19 cellular contexts compared by ENCODE assay signal in the genomic region with DNA sequence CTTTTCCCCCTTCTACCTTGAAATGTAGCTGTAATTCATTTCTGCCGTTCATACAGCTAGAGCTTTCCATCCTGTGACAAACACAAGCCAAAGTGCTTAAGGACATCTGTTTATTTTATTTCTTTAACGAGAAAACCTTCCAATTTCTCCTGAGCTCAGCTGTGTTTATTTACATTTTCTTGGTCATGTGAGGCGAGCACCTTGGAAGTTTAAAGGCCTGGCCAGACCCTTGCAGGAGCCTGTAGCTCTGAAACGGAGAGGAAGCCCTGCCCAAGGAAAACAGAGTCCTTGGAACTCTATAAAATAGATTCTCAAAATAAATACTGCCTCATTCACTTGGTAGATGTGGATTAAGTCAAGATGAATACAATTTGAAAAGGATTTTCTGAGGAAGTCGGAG.
DNase-seq lines count a peak whose midpoint lies in the region; ATAC-seq and TF ChIP-seq lines count a peak whose summit lies in the region.
"Had no signal": no experiment of that assay in that cellular context is flagged by ENCODE, and none has a peak within 500 bp of the region (broad histone marks: within the 10 kb centered on the region; RNA-seq: fewer than 3 reads in every experiment).

No MANE protein-coding gene starts in this region.

- peaks cover 18% of the 10 kb centered on the region for H3K4me1 ChIP-seq in left ventricle myocardium inferior
- peaks cover 17 to 27% (median 24%) of the 10 kb centered on the region in 4 donors for H3K4me1 ChIP-seq in esophagus muscularis mucosa
- peaks cover 8% of the 10 kb centered on the region for H3K4me1 ChIP-seq in rectal smooth muscle tissue (ENCODE audit: control insufficient read depth, insufficient read depth, low read length)

- TF ChIP-seq CTCF in left ventricle myocardium inferior (IDR thresholded peaks at IDR 0.05; ENCODE audit: borderline replicate concordance) (no peak), esophagus muscularis mucosa (IDR thresholded peaks at IDR 0.05) (no peak), dorsolateral prefrontal cortex (IDR thresholded peaks at IDR 0.05 in 54 of 56, conservative IDR thresholded peaks at IDR 0.05 in 2 of 56; ENCODE audit: low read depth in 1 of 56, partially characterized antibody in 56 of 56) (no peak)

- peak overlapping the region; percentile 55 for H3K27ac ChIP-seq in left ventricle myocardium inferior (replicated peaks)
- peak overlapping the region; percentile 61 to 75 (median 67) for H3K27ac ChIP-seq in esophagus muscularis mucosa (replicated peaks in 1 of 4)
- H3K27ac ChIP-seq in rectal smooth muscle tissue (ENCODE audit: low read depth, low read length), result peak overlapping the region; percentile 63
- peak overlapping the region in 9 of 59 donors; percentile 9 to 55 (median 26) for H3K27ac ChIP-seq in dorsolateral prefrontal cortex

- H3K36me3 ChIP-seq in left ventricle myocardium inferior (no peaks in the 10 kb centered on the region), esophagus muscularis mucosa (no peaks in the 10 kb centered on the region), rectal smooth muscle tissue (ENCODE audit: control insufficient read depth, insufficient read depth, low read length) (no peaks in the 10 kb centered on the region)
- H3K36me3 ChIP-seq: MG63 had no signal

- no peaks in the 10 kb centered on the region for H3K9me3 ChIP-seq in left ventricle myocardium inferior (replicated peaks)
- no peaks in the 10 kb centered on the region for H3K9me3 ChIP-seq in esophagus muscularis mucosa
- H3K9me3 ChIP-seq: MG63 had no signal

- no peaks in the 10 kb centered on the region for H3K4me1 Mint-ChIP-seq in activated T-helper 2 cell treated with anti-CD3 and anti-CD28 coated beads, Interferon-gamma antibody, Interleukin-2, Interleukin-4, amounts not matched to agents 10 μg/mL and 5 μg/mL and 100 μg/mL, durations not matched to agents 14 hours and 24 hours and 36 hours (ENCODE audit: low read depth)
- H3K4me1 Mint-ChIP-seq: naive thymus-derived CD8-positive, alpha-beta T cell had no signal

- no peak for ATAC-seq in Right ventricle myocardium inferior
- ATAC-seq: HCT116; naive thymus-derived CD8-positive, alpha-beta T cell had no signal

- H3K27me3 ChIP-seq in left ventricle myocardium inferior (ENCODE audit: low read depth), result peaks cover 5% of the 10 kb centered on the region
- no peaks in the 10 kb centered on the region for H3K27me3 ChIP-seq in esophagus muscularis mucosa
- no peaks in the 10 kb centered on the region for H3K27me3 ChIP-seq in rectal smooth muscle tissue (ENCODE audit: control insufficient read depth, insufficient read depth, low read length)
- H3K27me3 ChIP-seq in dorsolateral prefrontal cortex, result no peaks in the 10 kb centered on the region
- H3K27me3 ChIP-seq: MG63 had no signal

- DNase-seq in left ventricle myocardium inferior (no peak), Right ventricle myocardium inferior (ENCODE audit: missing footprints) (no peak), esophagus muscularis mucosa (ENCODE audit: extremely low spot score) (no peak), AG08395 (ENCODE audit: low spot score) (no peak), dorsolateral prefrontal cortex (no peak), amygdala (lab: John Stamatoyannopoulos, UW) (no peak)
- DNase-seq in activated T-helper 2 cell treated with anti-CD3 and anti-CD28 coated beads, Interferon-gamma antibody, Interleukin-2, Interleukin-4, amounts not matched to agents 10 μg/mL and 5 μg/mL and 100 μg/mL, durations not matched to agents 14 hours and 24 hours and 36 hours (ENCODE audit: low spot score), result no peak
- DNase-seq: activated CD4-positive, alpha-beta T cell treated with anti-CD3 and anti-CD28 coated beads for 4 hours; activated CD8-positive, alpha-beta memory T cell treated with anti-CD3 and anti-CD28 coated beads, Interleukin-2, amount 50 U/mL, for 4 hours; activated naive CD4-positive, alpha-beta T cell treated with Interleukin-2 at 50 U/mL for 16 hours; DMS53; effector CD4-positive, alpha-beta T cell; MG63; naive thymus-derived CD8-positive, alpha-beta T cell; NCI-H2081 treated with DMSO at 0.1 percent for 48 hours; NCI-H526 treated with DMSO at 0.1 percent for 48 hours had no signal

- intact Hi-C loops in left ventricle myocardium inferior (cut with micrococcal nuclease) (no loop called here), Right ventricle myocardium inferior (cut with DNase I) (no loop called here), esophagus muscularis mucosa (cut with DNase I) (no loop called here), dorsolateral prefrontal cortex (cut with DNase I) (no loop called here)
- intact Hi-C loops in activated T-helper 2 cell treated with anti-CD3 and anti-CD28 coated beads, Interferon-gamma antibody, Interleukin-2, Interleukin-4, amounts not matched to agents 10 μg/mL and 5 μg/mL and 100 μg/mL, durations not matched to agents 14 hours and 24 hours and 36 hours (cut with micrococcal nuclease), result no loop called here

- TF ChIP-seq EP300 in esophagus muscularis mucosa (IDR thresholded peaks at IDR 0.05), result no peak

- H3K27me3 Mint-ChIP-seq in activated T-helper 2 cell treated with anti-CD3 and anti-CD28 coated beads, Interferon-gamma antibody, Interleukin-2, Interleukin-4, amounts not matched to agents 10 μg/mL and 5 μg/mL and 100 μg/mL, durations not matched to agents 14 hours and 24 hours and 36 hours (ENCODE audit: low read depth), result peaks cover 10% of the 10 kb centered on the region

- no peak overlapping the region for H3K27ac Mint-ChIP-seq in activated T-helper 2 cell treated with anti-CD3 and anti-CD28 coated beads, Interferon-gamma antibody, Interleukin-2, Interleukin-4, amounts not matched to agents 10 μg/mL and 5 μg/mL and 100 μg/mL, durations not matched to agents 14 hours and 24 hours and 36 hours

- no peak overlapping the region for H3K9ac ChIP-seq in rectal smooth muscle tissue (ENCODE audit: low read length)

- H3K4me3 ChIP-seq in left ventricle myocardium inferior (no peak overlapping the region), esophagus muscularis mucosa (peak overlapping the region in 2 of 4 donors; percentile 4 to 12), rectal smooth muscle tissue (ENCODE audit: low read length) (no peak overlapping the region), dorsolateral prefrontal cortex (no peak overlapping the region)
- H3K4me3 ChIP-seq: lung, MG63 had no signal

- no peak for TF ChIP-seq POLR2A in esophagus muscularis mucosa (IDR thresholded peaks at IDR 0.05; ENCODE audit: low read depth)

- WGBS in esophagus muscularis mucosa, result 17% methylated on average over 5 of the region's 5 CpGs

- no peaks in the 10 kb centered on the region for H3K9me3 Mint-ChIP-seq in activated T-helper 2 cell treated with anti-CD3 and anti-CD28 coated beads, Interferon-gamma antibody, Interleukin-2, Interleukin-4, amounts not matched to agents 10 μg/mL and 5 μg/mL and 100 μg/mL, durations not matched to agents 14 hours and 24 hours and 36 hours

- no peaks in the 10 kb centered on the region for H3K36me3 Mint-ChIP-seq in activated T-helper 2 cell treated with anti-CD3 and anti-CD28 coated beads, Interferon-gamma antibody, Interleukin-2, Interleukin-4, amounts not matched to agents 10 μg/mL and 5 μg/mL and 100 μg/mL, durations not matched to agents 14 hours and 24 hours and 36 hours (ENCODE audit: low read depth)
- H3K36me3 Mint-ChIP-seq: naive thymus-derived CD8-positive, alpha-beta T cell had no signal

- no peak overlapping the region for H3K4me3 Mint-ChIP-seq in activated T-helper 2 cell treated with anti-CD3 and anti-CD28 coated beads, Interferon-gamma antibody, Interleukin-2, Interleukin-4, amounts not matched to agents 10 μg/mL and 5 μg/mL and 100 μg/mL, durations not matched to agents 14 hours and 24 hours and 36 hours (ENCODE audit: low read depth)
- H3K4me3 Mint-ChIP-seq: naive thymus-derived CD8-positive, alpha-beta T cell had no signal
